ENCODE assay signal across 1 cellular context in the genomic region with DNA sequence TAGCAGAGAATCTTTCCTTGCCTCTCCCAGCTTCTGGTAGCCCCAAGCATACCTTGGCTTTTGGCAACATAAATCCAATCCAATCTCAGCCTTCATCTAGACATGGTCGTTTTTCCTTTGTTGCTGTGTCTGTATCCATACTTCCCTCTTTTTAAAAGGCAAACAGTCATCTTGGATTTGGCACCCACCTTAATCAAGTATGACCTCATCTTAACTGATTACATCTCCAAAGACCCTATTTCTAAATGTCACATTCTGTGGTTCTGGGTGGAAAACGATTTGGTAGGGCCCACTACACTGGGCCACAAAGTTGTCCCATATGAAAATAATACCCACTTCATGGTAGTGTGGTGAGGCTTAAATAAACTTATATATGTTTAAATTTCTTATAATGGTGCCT.
A peak's percentile ranks its signal among the peaks of the same experiment; 100 is the strongest.
TF ChIP-seq lines count a peak whose summit lies in the region.

No MANE protein-coding gene starts in this region.

TF ChIP-seq in HepG2, 621 proteins besides CTCF, POLR2A, EP300 and RAD21:
- peak; percentile 77 for TF ChIP-seq ATF7 (IDR thresholded peaks at IDR 0.05)
- no peak for TF ChIP-seq ATF7 (CRISPR knock-in tag; IDR thresholded peaks at IDR 0.05)
- TF ChIP-seq, protein P1, sequence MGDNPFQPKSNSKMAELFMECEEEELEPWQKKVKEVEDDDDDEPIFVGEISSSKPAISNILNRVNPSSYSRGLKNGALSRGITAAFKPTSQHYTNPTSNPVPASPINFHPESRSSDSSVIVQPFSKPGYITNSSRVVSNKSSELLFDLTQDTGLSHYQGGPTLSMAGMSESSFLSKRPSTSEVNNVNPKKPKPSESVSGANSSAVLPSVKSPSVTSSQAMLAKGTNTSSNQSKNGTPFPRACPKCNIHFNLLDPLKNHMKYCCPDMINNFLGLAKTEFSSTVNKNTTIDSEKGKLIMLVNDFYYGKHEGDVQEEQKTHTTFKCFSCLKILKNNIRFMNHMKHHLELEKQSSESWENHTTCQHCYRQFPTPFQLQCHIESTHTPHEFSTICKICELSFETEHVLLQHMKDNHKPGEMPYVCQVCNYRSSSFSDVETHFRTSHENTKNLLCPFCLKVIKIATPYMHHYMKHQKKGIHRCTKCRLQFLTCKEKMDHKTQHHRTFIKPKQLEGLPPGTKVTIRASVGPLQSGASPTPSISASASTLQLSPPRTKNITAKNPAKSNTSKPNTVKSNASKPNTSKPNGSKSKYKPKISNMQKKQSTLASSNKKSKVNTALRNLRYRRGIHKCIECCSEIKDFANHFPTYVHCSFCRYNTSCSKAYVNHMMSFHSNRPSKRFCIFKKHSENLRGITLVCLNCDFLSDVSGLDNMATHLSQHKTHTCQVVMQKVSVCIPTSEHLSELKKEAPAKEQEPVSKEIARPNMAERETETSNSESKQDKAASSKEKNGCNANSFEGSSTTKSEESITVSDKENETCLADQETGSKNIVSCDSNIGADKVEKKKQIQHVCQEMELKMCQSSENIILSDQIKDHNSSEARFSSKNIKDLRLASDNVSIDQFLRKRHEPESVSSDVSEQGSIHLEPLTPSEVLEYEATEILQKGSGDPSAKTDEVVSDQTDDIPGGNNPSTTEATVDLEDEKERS (CRISPR knock-in tag; IDR thresholded peaks at IDR 0.05), result no peak
TF ChIP-seq in HepG2: peak in this region for 1.
